ENCODE assay signal across 24 cellular contexts in genomic region chr12:67966560-67966959, GRCh38.
DNase-seq lines count a peak whose midpoint lies in the region; ATAC-seq and TF ChIP-seq lines count a peak whose summit lies in the region.
"Had no signal": no experiment of that assay in that cellular context is flagged by ENCODE, and none has a peak within 500 bp of the region (broad histone marks: within the 10 kb centered on the region; RNA-seq: fewer than 3 reads in every experiment).

No MANE protein-coding gene starts in this region.

- H3K9me3 Mint-ChIP-seq in stimulated activated memory B cell treated with anti-CD40 and anti-IgM and Interleukin-4, amounts not matched to agents 10 μg/mL and 1 μg/mL and 100 μg/mL, for 72 hours = no peaks in the 10 kb centered on the region
- H3K9me3 Mint-ChIP-seq: activated B cell treated with CpG ODN at 0.5 μM for 24 hours; activated CD4-positive, alpha-beta memory T cell treated with anti-CD3 and anti-CD28 coated beads for 36 hours; H9; naive thymus-derived CD8-positive, alpha-beta T cell; stimulated activated effector memory CD8-positive, alpha-beta T cell treated with anti-CD3 and anti-CD28 coated beads, Interleukin-12 subunit alpha, Interleukin-12 subunit beta, amount 100 ng/mL, for 72 hours; T-helper 2 cell treated with Interferon-gamma antibody and Interleukin-4, amounts not matched to agents 5 μg/mL and 100 μg/mL, for 36 hours had no signal

- ATAC-seq in GM18511 (IDR thresholded peaks at IDR 0.05; ENCODE audit: unreplicated experiment) (peak; percentile 72), GM21576 (IDR thresholded peaks at IDR 0.05; ENCODE audit: unreplicated experiment) (peak; percentile 66), GM19023 (IDR thresholded peaks at IDR 0.05; ENCODE audit: unreplicated experiment) (no peak)
- ATAC-seq in stimulated activated memory B cell treated with anti-CD40 and anti-IgM and Interleukin-4, amounts not matched to agents 10 μg/mL and 1 μg/mL and 100 μg/mL, for 72 hours = peak; percentile 57
- ATAC-seq: K562; naive thymus-derived CD8-positive, alpha-beta T cell; pancreas; stimulated activated effector memory CD8-positive, alpha-beta T cell treated with anti-CD3 and anti-CD28 coated beads, Interleukin-12 subunit alpha, Interleukin-12 subunit beta, amount 100 ng/mL, for 72 hours had no signal

- peaks cover 27% of the 10 kb centered on the region for H3K4me1 Mint-ChIP-seq in stimulated activated memory B cell treated with anti-CD40 and anti-IgM and Interleukin-4, amounts not matched to agents 10 μg/mL and 1 μg/mL and 100 μg/mL, for 72 hours
- H3K4me1 Mint-ChIP-seq: H9; stimulated activated effector memory CD8-positive, alpha-beta T cell treated with anti-CD3 and anti-CD28 coated beads, Interleukin-12 subunit alpha, Interleukin-12 subunit beta, amount 100 ng/mL, for 72 hours had no signal

- peak overlapping the region; percentile 42 for H3K27ac Mint-ChIP-seq in stimulated activated memory B cell treated with anti-CD40 and anti-IgM and Interleukin-4, amounts not matched to agents 10 μg/mL and 1 μg/mL and 100 μg/mL, for 72 hours
- H3K27ac Mint-ChIP-seq: activated B cell treated with CpG ODN at 0.5 μM for 24 hours; activated CD4-positive, alpha-beta memory T cell treated with anti-CD3 and anti-CD28 coated beads for 36 hours; H9; naive thymus-derived CD8-positive, alpha-beta T cell; stimulated activated effector memory CD8-positive, alpha-beta T cell treated with anti-CD3 and anti-CD28 coated beads, Interleukin-12 subunit alpha, Interleukin-12 subunit beta, amount 100 ng/mL, for 72 hours; T-helper 2 cell treated with Interferon-gamma antibody and Interleukin-4, amounts not matched to agents 5 μg/mL and 100 μg/mL, for 36 hours had no signal

- TF ChIP-seq CTCF in NB4 (IDR thresholded peaks at IDR 0.05; ENCODE audit: low read depth, low read length) = no peak

- H3K36me3 Mint-ChIP-seq in stimulated activated memory B cell treated with anti-CD40 and anti-IgM and Interleukin-4, amounts not matched to agents 10 μg/mL and 1 μg/mL and 100 μg/mL, for 72 hours = no peaks in the 10 kb centered on the region
- H3K36me3 Mint-ChIP-seq: activated CD4-positive, alpha-beta memory T cell treated with anti-CD3 and anti-CD28 coated beads for 36 hours; naive thymus-derived CD8-positive, alpha-beta T cell; stimulated activated effector memory CD8-positive, alpha-beta T cell treated with anti-CD3 and anti-CD28 coated beads, Interleukin-12 subunit alpha, Interleukin-12 subunit beta, amount 100 ng/mL, for 72 hours had no signal

- no peak for TF ChIP-seq POLR2A in NB4 (IDR thresholded peaks at IDR 0.05; ENCODE audit: extremely low read depth, insufficient read length)

- H3K4me3 ChIP-seq in NB4 (ENCODE audit: low read depth, low read length) = no peak overlapping the region
- H3K4me3 ChIP-seq: K562, pancreas, sigmoid colon, thyroid gland had no signal

- peak; percentile 16 for DNase-seq in NB4 (ENCODE audit: low read depth)
- no peak for DNase-seq in KG1 (lab: John Stamatoyannopoulos, UW)
- DNase-seq in C1 segment of cervical spinal cord (lab: John Stamatoyannopoulos, UW) = no peak
- DNase-seq: activated B cell treated with CpG ODN at 0.5 μM for 24 hours; activated CD4-positive, alpha-beta memory T cell treated with anti-CD3 and anti-CD28 coated beads for 36 hours; amygdala; caudate nucleus; H9; mammary epithelial cell; naive thymus-derived CD8-positive, alpha-beta T cell; NCI-H1105; NCI-H2107; NCI-H524; OCI-M1; pancreas; sigmoid colon; thyroid gland had no signal

- H3K4me3 Mint-ChIP-seq in stimulated activated memory B cell treated with anti-CD40 and anti-IgM and Interleukin-4, amounts not matched to agents 10 μg/mL and 1 μg/mL and 100 μg/mL, for 72 hours = no peak overlapping the region
- H3K4me3 Mint-ChIP-seq: activated B cell treated with CpG ODN at 0.5 μM for 24 hours; activated CD4-positive, alpha-beta memory T cell treated with anti-CD3 and anti-CD28 coated beads for 36 hours; H9; naive thymus-derived CD8-positive, alpha-beta T cell; stimulated activated effector memory CD8-positive, alpha-beta T cell treated with anti-CD3 and anti-CD28 coated beads, Interleukin-12 subunit alpha, Interleukin-12 subunit beta, amount 100 ng/mL, for 72 hours; T-helper 2 cell treated with Interferon-gamma antibody and Interleukin-4, amounts not matched to agents 5 μg/mL and 100 μg/mL, for 36 hours had no signal

- no peaks in the 10 kb centered on the region for H3K27me3 Mint-ChIP-seq in stimulated activated memory B cell treated with anti-CD40 and anti-IgM and Interleukin-4, amounts not matched to agents 10 μg/mL and 1 μg/mL and 100 μg/mL, for 72 hours
- H3K27me3 Mint-ChIP-seq: activated B cell treated with CpG ODN at 0.5 μM for 24 hours; activated CD4-positive, alpha-beta memory T cell treated with anti-CD3 and anti-CD28 coated beads for 36 hours had no signal
